8 cellular contexts compared by ENCODE assay signal in the genomic region with DNA sequence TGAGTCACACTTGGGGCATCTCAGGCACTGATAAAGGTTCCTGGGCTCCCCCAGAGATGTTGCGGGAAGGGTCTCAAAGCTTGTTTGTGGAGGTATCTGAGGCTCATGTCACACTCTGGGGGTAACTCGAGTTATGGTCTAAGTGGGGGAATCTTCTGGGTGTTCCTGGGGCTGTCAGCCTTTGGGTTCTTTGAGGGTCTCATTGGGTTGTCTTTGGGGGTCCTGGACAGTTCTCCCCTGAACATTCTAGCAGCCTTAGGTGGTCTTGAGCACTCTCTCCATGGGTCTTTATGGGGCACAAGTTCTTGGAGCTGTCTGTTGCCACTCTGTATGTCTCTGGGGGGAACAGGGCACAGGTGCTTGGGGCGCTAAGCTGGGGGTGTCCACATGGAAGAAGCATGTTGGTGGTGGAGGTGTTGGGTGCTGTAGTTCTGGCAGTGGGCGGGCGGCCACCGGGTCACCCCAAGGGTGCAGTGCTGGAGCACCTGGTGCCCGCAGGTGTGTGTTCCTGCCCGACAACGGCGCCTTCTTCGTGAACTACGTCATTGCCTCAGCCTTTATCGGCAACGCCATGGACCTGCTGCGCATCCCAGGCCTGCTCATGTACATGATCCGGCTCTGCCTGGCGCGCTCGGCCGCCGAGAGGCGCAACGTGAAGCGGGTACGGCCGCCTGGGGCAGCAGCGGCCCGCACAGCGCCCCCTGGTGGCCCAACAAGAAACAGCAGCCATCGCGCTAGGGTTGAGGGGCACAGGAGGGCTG. TPM values are rescaled to one million over a fixed set of nuclear protein-coding genes. Genes with fewer than 3 reads are reported as not detected.
A peak's percentile ranks its signal among the peaks of the same experiment; 100 is the strongest.
DNase-seq lines count a peak whose midpoint lies in the region; ATAC-seq and TF ChIP-seq lines count a peak whose summit lies in the region.

No MANE protein-coding gene starts in this region.

- DNase-seq in 8988T (peak; percentile 90), SKM-1 treated with dmso at 0.1 percent for 144 hours (lab: John Stamatoyannopoulos, UW; ENCODE audit: unreplicated experiment) (peak; percentile 43), cardiac muscle cell (ENCODE audit: low read depth in 1 of 2, low spot score in 1 of 2) (peak; percentile 78 to 82), psoas muscle (peak; percentile 82 to 87), vagina (ENCODE audit: extremely low spot score in 2 of 2) (no peak)
- peak; percentile 79 for DNase-seq in activated naive CD4-positive, alpha-beta T cell treated with anti-CD3 and anti-CD28 coated beads, Interleukin-2, amount 50 U/mL, for 16 hours

- intact Hi-C loops in psoas muscle (cut with DNase I) (loop anchor here (1.0 to 2.0 kb wide), 2 partner anchors 55 kb away; no protein-coding TSS in a partner anchor), vagina (cut with DNase I) (loop anchor here (5.0 kb wide), 1 partner anchor 54 kb away; no protein-coding TSS in a partner anchor)

- H3K9me3 ChIP-seq in cardiac muscle cell (ENCODE audit: low read depth) (no peaks in the 10 kb centered on the region), psoas muscle (no peaks in the 10 kb centered on the region), vagina (no peaks in the 10 kb centered on the region)

- H3K27ac ChIP-seq in cardiac muscle cell = no peak overlapping the region
- H3K27ac ChIP-seq in psoas muscle = no peak overlapping the region
- no peak overlapping the region for H3K27ac ChIP-seq in vagina

- peak; percentile 99 for TF ChIP-seq CTCF in cardiac muscle cell (IDR thresholded peaks at IDR 0.05; ENCODE audit: low read depth, low read length)
- peak; percentile 100 for TF ChIP-seq CTCF in psoas muscle (IDR thresholded peaks at IDR 0.05)
- peak; percentile 98 to 99 (median 99) for TF ChIP-seq CTCF in vagina (IDR thresholded peaks at IDR 0.05)

- 23 to 25% (median 23%) methylated on average over 30 to 31 of the region's 31 CpGs for WGBS in psoas muscle, 3 donors

- H3K4me3 ChIP-seq in cardiac muscle cell = no peak overlapping the region
- no peak overlapping the region for H3K4me3 ChIP-seq in psoas muscle
- no peak overlapping the region for H3K4me3 ChIP-seq in vagina

- no peaks in the 10 kb centered on the region for H3K27me3 ChIP-seq in cardiac muscle cell
- no peaks in the 10 kb centered on the region for H3K27me3 ChIP-seq in psoas muscle (ENCODE audit: insufficient read depth in 3 of 3, low read length in 2 of 3)
- H3K27me3 ChIP-seq in vagina = no peaks in the 10 kb centered on the region

- H3K4me1 ChIP-seq in cardiac muscle cell (ENCODE audit: low read depth) (no peaks in the 10 kb centered on the region), psoas muscle (no peaks in the 10 kb centered on the region), vagina (peaks cover 7% of the 10 kb centered on the region)

- H3K36me3 ChIP-seq in cardiac muscle cell = peaks cover 9% of the 10 kb centered on the region
- H3K36me3 ChIP-seq in psoas muscle (ENCODE audit: insufficient read depth in 1 of 2, low read depth in 1 of 2) = peaks cover 16 to 79% of the 10 kb centered on the region in 2 donors
- peaks cover 0 to 16% of the 10 kb centered on the region in 2 donors for H3K36me3 ChIP-seq in vagina

- peak; percentile 83 for ATAC-seq in GM18502 (IDR thresholded peaks at IDR 0.05; ENCODE audit: poor library complexity, unreplicated experiment)
- peak; percentile 74 for ATAC-seq in HG03565 (IDR thresholded peaks at IDR 0.05; ENCODE audit: unreplicated experiment)
- peak; percentile 80 to 89 (median 82) for ATAC-seq in psoas muscle

- no peak for TF ChIP-seq POLR2A in vagina (IDR thresholded peaks at IDR 0.05)

RNA-seq across cellular contexts. Expression of a gene that starts 7.1 kb away (rescaled TPM):
- not detected in 2 replicates for total RNA-seq in cardiac muscle cell
- not detected in 2 replicates for polyA plus RNA-seq in cardiac muscle cell
- under 1 TPM in 1 of 4 donors, not detected in 3; 0.32 TPM for total RNA-seq in psoas muscle
- under 1 TPM; 0.05 to 0.16 (median 0.11) TPM for polyA plus RNA-seq in psoas muscle
- total RNA-seq in vagina = 2.0 TPM

RNA-seq across cellular contexts. Expression of a gene that starts 24.2 kb away (rescaled TPM):
- total RNA-seq in cardiac muscle cell (52.4 and 57.3 TPM in 2 replicates), psoas muscle (100 to 1,000 TPM in 1 of 4 donors, 10 to 100 TPM in 3; 32.7 to 121 (median 40.3) TPM), vagina (32.4 TPM)
- polyA plus RNA-seq in cardiac muscle cell (51.7 and 54.2 TPM in 2 replicates), psoas muscle (10 to 100 TPM; 23.5 to 39.2 (median 27.9) TPM)

RNA-seq across cellular contexts. Expression of a gene that starts 24.3 kb away (rescaled TPM):
- total RNA-seq in cardiac muscle cell (66.4 and 78.8 TPM in 2 replicates), psoas muscle (100 to 1,000 TPM in 3 of 4 donors, 10 to 100 TPM in 1; 62.3 to 177 (median 113) TPM), vagina (36.1 TPM)
- polyA plus RNA-seq in cardiac muscle cell (130 and 165 TPM in 2 replicates), psoas muscle (100 to 1,000 TPM; 166 to 308 (median 197) TPM)

Comparison
In these comparisons a context has a peak if more than half of its experiments do, and no peak if none do; other contexts are left out.
1. DNase-seq: peak in 8988T (single experiment), SKM-1 treated with dmso at 0.1 percent for 144 hours (single experiment), activated naive CD4-positive, alpha-beta T cell treated with anti-CD3 and anti-CD28 coated beads, Interleukin-2, amount 50 U/mL, for 16 hours (single experiment), cardiac muscle cell (2 of 2) and psoas muscle (2 of 2); none in vagina (0 of 2).
2. Peak in every context shown above with its lines, with median percentiles within 50 percentile points of each other: ATAC-seq and CTCF ChIP-seq.